22 cellular contexts compared by ENCODE assay signal in genomic region chr14:66085662-66086061, GRCh38.
"Had no signal": no experiment of that assay in that cellular context is flagged by ENCODE, and none has a peak within 500 bp of the region (broad histone marks: within the 10 kb centered on the region; RNA-seq: fewer than 3 reads in every experiment).

No MANE protein-coding gene starts in this region.

- H3K4me1 ChIP-seq: adrenal gland had no signal

- DNase-seq: activated CD4-positive, alpha-beta T cell treated with anti-CD3 and anti-CD28 coated beads for 4 hours; activated CD8-positive, alpha-beta memory T cell treated with anti-CD3 and anti-CD28 coated beads, Interleukin-2, amount 50 U/mL, for 4 hours; activated CD8-positive, alpha-beta T cell treated with anti-CD3 and anti-CD28 coated beads for 36 hours; activated naive CD4-positive, alpha-beta T cell treated with anti-CD3 and anti-CD28 coated beads, Interleukin-2, amount 50 U/mL, for 16 hours; activated naive CD8-positive, alpha-beta T cell treated with anti-CD3 and anti-CD28 coated beads, Interleukin-2, amount 10 ng/mL, durations not matched to agents 7 days and 5 days; activated T-cell treated with anti-CD3 and anti-CD28 coated beads, Interleukin-2, amount 50 U/mL, for 1 hour; adrenal gland; anterior cingulate cortex; cerebellar nuclear complex; NCI-H1092; NCI-H1417; NCI-H1930; NCI-H345; NCI-H510A; NCI-H526 treated with DMSO at 0.1 percent for 48 hours; NCI-H82; PC-9; SK-N-SH; T-helper 1 cell had no signal

- H3K4me2 ChIP-seq: KMS-11, PC-9, SK-N-SH had no signal

- H3K4me3 ChIP-seq: adrenal gland, PC-9 had no signal

- H3K9ac ChIP-seq: KMS-11, SK-N-SH had no signal

- FAIRE-seq: colon had no signal

- H3K27me3 ChIP-seq: adrenal gland had no signal

- H3K9me3 ChIP-seq: adrenal gland, SK-N-SH had no signal

- H3K27ac ChIP-seq: adrenal gland, KMS-11, PC-9 had no signal

- H3K36me3 ChIP-seq: adrenal gland had no signal

- ATAC-seq: activated CD4-positive, CD25-positive, alpha-beta regulatory T cell treated with anti-CD3 and anti-CD28 coated beads, Interleukin-2, amount 50 U/mL, for 24 hours; activated CD8-positive, alpha-beta T cell treated with anti-CD3 and anti-CD28 coated beads for 36 hours had no signal

- H2AFZ ChIP-seq: PC-9 had no signal
